Comparison of ENCODE assay signal across 8 cellular contexts in genomic region chr9:95005276-95006141, GRCh38.
DNase-seq lines count a peak whose midpoint lies in the region; ATAC-seq lines count a peak whose summit lies in the region.

No MANE protein-coding gene starts in this region.

- intact Hi-C loops in dendritic cell treated with granulocyte-macrophage colony-stimulating factor and Interleukin-4, amounts not matched to agents 40 ng/mL and 50 ng/mL, for 4 days (cut with micrococcal nuclease) = no loop called here
- intact Hi-C loops in naive thymus-derived CD4-positive, alpha-beta T cell (cut with micrococcal nuclease) = loop anchor here in 1 of 2 donors (2.0 to 5.0 kb wide), 3 partner anchors 53 to 279 kb away; partner anchors contain the start of gene AOPEP

- no peak overlapping the region for H3K27ac ChIP-seq in naive thymus-derived CD4-positive, alpha-beta T cell (ENCODE audit: low read depth, low read length)

- H3K4me3 Mint-ChIP-seq in T-helper 1 cell treated with Interleukin-12 subunit alpha and Interleukin-12 subunit beta and Interleukin-4 antibody, amounts not matched to agents 30 μg/mL and 1 μg/mL, for 36 hours = peak overlapping the region; percentile 78
- H3K4me3 Mint-ChIP-seq in dendritic cell treated with granulocyte-macrophage colony-stimulating factor and Interleukin-4, amounts not matched to agents 40 ng/mL and 50 ng/mL, for 4 days = peak overlapping the region; percentile 51
- H3K4me3 Mint-ChIP-seq in naive thymus-derived CD4-positive, alpha-beta T cell = peak overlapping the region; percentile 57 to 86 (median 72)

- H3K4me3 ChIP-seq in naive thymus-derived CD4-positive, alpha-beta T cell (ENCODE audit: low read length) = no peak overlapping the region

- DNase-seq in T-helper 1 cell (no peak), NCI-H2029 (lab: John Stamatoyannopoulos, UW) (peak; percentile 30), cortex of kidney (lab: John Stamatoyannopoulos, UW) (no peak), SIG-M5 treated with dmso at 0.1 percent for 504 hours (lab: John Stamatoyannopoulos, UW; ENCODE audit: unreplicated experiment) (no peak), NCI-H2196 treated with DMSO at 0.1 percent for 48 hours (lab: John Stamatoyannopoulos, UW; ENCODE audit: unreplicated experiment) (no peak)
- peak in 1 of 9 donors; percentile 3 for DNase-seq in naive thymus-derived CD4-positive, alpha-beta T cell

- H3K9me3 ChIP-seq in naive thymus-derived CD4-positive, alpha-beta T cell (ENCODE audit: control insufficient read depth in 2 of 3, low read length in 3 of 3) = no peaks in the 10 kb centered on the region

- H3K4me1 Mint-ChIP-seq in T-helper 1 cell treated with Interleukin-12 subunit alpha and Interleukin-12 subunit beta and Interleukin-4 antibody, amounts not matched to agents 30 μg/mL and 1 μg/mL, for 36 hours (ENCODE audit: low read depth) = peaks cover 27% of the 10 kb centered on the region
- H3K4me1 Mint-ChIP-seq in dendritic cell treated with granulocyte-macrophage colony-stimulating factor and Interleukin-4, amounts not matched to agents 40 ng/mL and 50 ng/mL, for 4 days (ENCODE audit: low read depth) = peaks cover 5% of the 10 kb centered on the region
- peaks cover 0 to 27% (median 9%) of the 10 kb centered on the region in 7 donors for H3K4me1 Mint-ChIP-seq in naive thymus-derived CD4-positive, alpha-beta T cell

- H3K36me3 Mint-ChIP-seq in T-helper 1 cell treated with Interleukin-12 subunit alpha and Interleukin-12 subunit beta and Interleukin-4 antibody, amounts not matched to agents 30 μg/mL and 1 μg/mL, for 36 hours (ENCODE audit: low read depth) = peaks cover 10% of the 10 kb centered on the region
- peaks cover 5% of the 10 kb centered on the region for H3K36me3 Mint-ChIP-seq in dendritic cell treated with granulocyte-macrophage colony-stimulating factor and Interleukin-4, amounts not matched to agents 40 ng/mL and 50 ng/mL, for 4 days (ENCODE audit: low read depth)
- H3K36me3 Mint-ChIP-seq in naive thymus-derived CD4-positive, alpha-beta T cell = peaks cover 0 to 11% (median 5%) of the 10 kb centered on the region in 5 donors

- H3K4me1 ChIP-seq in naive thymus-derived CD4-positive, alpha-beta T cell (ENCODE audit: control insufficient read depth in 2 of 2, insufficient read depth in 2 of 2, low read length in 2 of 2) = peaks cover 7% of the 10 kb centered on the region in 2 donors

- H3K27ac Mint-ChIP-seq in T-helper 1 cell treated with Interleukin-12 subunit alpha and Interleukin-12 subunit beta and Interleukin-4 antibody, amounts not matched to agents 30 μg/mL and 1 μg/mL, for 36 hours = peak overlapping the region; percentile 71
- no peak overlapping the region for H3K27ac Mint-ChIP-seq in dendritic cell treated with granulocyte-macrophage colony-stimulating factor and Interleukin-4, amounts not matched to agents 40 ng/mL and 50 ng/mL, for 4 days
- peak overlapping the region in 1 of 9 donors; percentile 69 for H3K27ac Mint-ChIP-seq in naive thymus-derived CD4-positive, alpha-beta T cell

- no peaks in the 10 kb centered on the region for H3K9me3 Mint-ChIP-seq in T-helper 1 cell treated with Interleukin-12 subunit alpha and Interleukin-12 subunit beta and Interleukin-4 antibody, amounts not matched to agents 30 μg/mL and 1 μg/mL, for 36 hours
- H3K9me3 Mint-ChIP-seq in dendritic cell treated with granulocyte-macrophage colony-stimulating factor and Interleukin-4, amounts not matched to agents 40 ng/mL and 50 ng/mL, for 4 days = no peaks in the 10 kb centered on the region
- H3K9me3 Mint-ChIP-seq in naive thymus-derived CD4-positive, alpha-beta T cell = peaks cover 0 to 2% (median 0%) of the 10 kb centered on the region in 11 donors

- peaks cover 11 to 13% of the 10 kb centered on the region in 2 donors for H3K27me3 ChIP-seq in naive thymus-derived CD4-positive, alpha-beta T cell (ENCODE audit: control insufficient read depth in 2 of 2, insufficient read depth in 2 of 2, low read length in 2 of 2)

- ATAC-seq in naive thymus-derived CD4-positive, alpha-beta T cell = no peak

- H3K36me3 ChIP-seq in naive thymus-derived CD4-positive, alpha-beta T cell (ENCODE audit: control insufficient read depth in 2 of 3, insufficient read depth in 3 of 3, low read length in 3 of 3) = no peaks in the 10 kb centered on the region

- CTCF ChIA-PET in naive thymus-derived CD4-positive, alpha-beta T cell (lab: Charles Lee) = no interaction called here

- POLR2A ChIA-PET in naive thymus-derived CD4-positive, alpha-beta T cell (lab: Charles Lee) = no interaction called here

- H3K27me3 Mint-ChIP-seq in T-helper 1 cell treated with Interleukin-12 subunit alpha and Interleukin-12 subunit beta and Interleukin-4 antibody, amounts not matched to agents 30 μg/mL and 1 μg/mL, for 36 hours (ENCODE audit: low read depth) = peaks cover 47% of the 10 kb centered on the region
- H3K27me3 Mint-ChIP-seq in dendritic cell treated with granulocyte-macrophage colony-stimulating factor and Interleukin-4, amounts not matched to agents 40 ng/mL and 50 ng/mL, for 4 days = peaks cover 56% of the 10 kb centered on the region
- peaks cover 27 to 37% (median 32%) of the 10 kb centered on the region in 5 donors for H3K27me3 Mint-ChIP-seq in naive thymus-derived CD4-positive, alpha-beta T cell
